12 cellular contexts compared by ENCODE assay signal in genomic region chr3:58164916-58165821, GRCh38. TPM values are rescaled to one million over a fixed set of nuclear protein-coding genes. Genes with fewer than 3 reads are reported as not detected.
DNase-seq lines count a peak whose midpoint lies in the region; ATAC-seq and TF ChIP-seq lines count a peak whose summit lies in the region.
"Had no signal": no experiment of that assay in that cellular context is flagged by ENCODE, and none has a peak within 500 bp of the region (broad histone marks: within the 10 kb centered on the region; RNA-seq: fewer than 3 reads in every experiment).

No MANE protein-coding gene starts in this region.

- H3K4me1 Mint-ChIP-seq in progenitor cell of endocrine pancreas (ENCODE audit: low read depth): peaks cover 18% of the 10 kb centered on the region
- H3K4me1 Mint-ChIP-seq in stimulated activated naive B cell treated with anti-CD40 and anti-IgM and Interleukin-4, amounts not matched to agents 10 μg/mL and 1 μg/mL and 100 μg/mL, for 72 hours: peaks cover 0 to 1% of the 10 kb centered on the region in 2 donors
- H3K4me1 Mint-ChIP-seq in T-helper 17 cell: peaks cover 2% of the 10 kb centered on the region
- H3K4me1 Mint-ChIP-seq: activated CD4-positive, alpha-beta T cell treated with anti-CD3 and anti-CD28 coated beads for 36 hours had no signal

- no peak overlapping the region for H3K4me3 ChIP-seq in HCT116 (replicated peaks in 1 of 2; ENCODE audit: low read depth in 1 of 2, low read length in 2 of 2)

- no peaks in the 10 kb centered on the region for H3K79me2 ChIP-seq in HCT116 (ENCODE audit: insufficient read depth, low read length)

- H3K27ac ChIP-seq in HCT116 (ENCODE audit: low read depth, low read length): no peak overlapping the region; the same call in 1 of the 2 replicates

- H3K4me3 Mint-ChIP-seq in progenitor cell of endocrine pancreas (ENCODE audit: low read depth) (no peak overlapping the region), T-helper 17 cell (no peak overlapping the region)
- no peak overlapping the region for H3K4me3 Mint-ChIP-seq in stimulated activated naive B cell treated with anti-CD40 and anti-IgM and Interleukin-4, amounts not matched to agents 10 μg/mL and 1 μg/mL and 100 μg/mL, for 72 hours
- H3K4me3 Mint-ChIP-seq: activated CD4-positive, alpha-beta T cell treated with anti-CD3 and anti-CD28 coated beads for 36 hours; naive thymus-derived CD8-positive, alpha-beta T cell had no signal

- POLR2A ChIA-PET in HCT116 (lab: Charles Lee): interaction anchor here (0.6 kb wide), 1 partner anchor 208 kb away, joined by 5 read pairs; no protein-coding TSS in a partner anchor

- RAD21 ChIA-PET in HCT116 (lab: Charles Lee; ENCODE audit: low non-redundant PET in 1 of 2, low total read pairs in 2 of 2, uncharacterized antibody in 2 of 2, unreplicated experiment in 2 of 2): no interaction called here

- CTCF ChIA-PET in HCT116 (lab: Charles Lee): interaction anchor here (0.6 to 3.3 kb wide), 4 partner anchors 9 to 82 kb away, joined by 3 to 19 read pairs (median 8); no protein-coding TSS in a partner anchor

- H3K4me1 ChIP-seq in HCT116 (ENCODE audit: control insufficient read depth in 1 of 2, insufficient read depth in 2 of 2, low read length in 2 of 2): peaks cover 47 to 68% of the 10 kb centered on the region in 2 experiments

- H3K27me3 ChIP-seq in HCT116 (ENCODE audit: insufficient read depth, low read length): no peaks in the 10 kb centered on the region

- no peaks in the 10 kb centered on the region for H3K9me3 ChIP-seq in HCT116 (ENCODE audit: control insufficient read depth in 1 of 2, insufficient read depth in 1 of 2, low read depth in 1 of 2, low read length in 2 of 2)
- no peaks in the 10 kb centered on the region for H3K9me3 ChIP-seq in T-helper 17 cell (ENCODE audit: control insufficient read depth, low read length, poor library complexity, severe bottlenecking)

- H3K9me3 Mint-ChIP-seq in progenitor cell of endocrine pancreas (ENCODE audit: low read depth): no peaks in the 10 kb centered on the region
- H3K9me3 Mint-ChIP-seq in stimulated activated naive B cell treated with anti-CD40 and anti-IgM and Interleukin-4, amounts not matched to agents 10 μg/mL and 1 μg/mL and 100 μg/mL, for 72 hours: peaks cover 3% of the 10 kb centered on the region in 2 donors
- H3K9me3 Mint-ChIP-seq: activated naive CD4-positive, alpha-beta T cell treated with anti-CD3 and anti-CD28 coated beads, Interleukin-2, amount 50 U/mL, for 72 hours; naive thymus-derived CD8-positive, alpha-beta T cell had no signal

- H2AFZ ChIP-seq in HCT116 (ENCODE audit: low read depth, low read length, poor library complexity, severe bottlenecking): no peak overlapping the region

- TF ChIP-seq RAD21 in HCT116 (IDR thresholded peaks at IDR 0.05; ENCODE audit: low read depth): no peak

- H4K20me1 ChIP-seq in HCT116 (ENCODE audit: insufficient read depth): no peaks in the 10 kb centered on the region

- H3K27ac Mint-ChIP-seq in progenitor cell of endocrine pancreas (peak overlapping the region; percentile 84), T-helper 17 cell (no peak overlapping the region)
- no peak overlapping the region for H3K27ac Mint-ChIP-seq in stimulated activated naive B cell treated with anti-CD40 and anti-IgM and Interleukin-4, amounts not matched to agents 10 μg/mL and 1 μg/mL and 100 μg/mL, for 72 hours
- H3K27ac Mint-ChIP-seq: activated CD4-positive, alpha-beta T cell treated with anti-CD3 and anti-CD28 coated beads for 36 hours had no signal

- H3K9ac ChIP-seq in HCT116 (ENCODE audit: low read length): no peak overlapping the region

- no peak for DNase-seq in HCT116 (ENCODE audit: low read depth, low spot score)
- peak; percentile 63 to 73 for DNase-seq in SHP77 (lab: John Stamatoyannopoulos, UW)
- DNase-seq in left ventricle myocardium superior: no peak
- no peak for DNase-seq in progenitor cell of endocrine pancreas (ENCODE audit: low spot score, unreplicated experiment)
- no peak for DNase-seq in stimulated activated CD4-positive, alpha-beta T cell treated with anti-CD3 and anti-CD28 coated beads, Interleukin-4, amount 100 ng/mL, for 4 hours
- DNase-seq in stimulated activated naive B cell treated with anti-CD40 and anti-IgM and Interleukin-4, amounts not matched to agents 10 μg/mL and 1 μg/mL and 100 μg/mL, for 72 hours: no peak
- no peak for DNase-seq in T-helper 17 cell
- DNase-seq: activated CD4-positive, alpha-beta T cell treated with anti-CD3 and anti-CD28 coated beads for 36 hours had no signal

- peaks cover 10 to 14% of the 10 kb centered on the region in 2 experiments; a peak in 3 of 4 replicates for H3K36me3 ChIP-seq in HCT116 (ENCODE audit: control insufficient read depth in 1 of 2, insufficient read depth in 2 of 2, low read length in 2 of 2)

- TF ChIP-seq POLR2A in HCT116 (IDR thresholded peaks at IDR 0.05; ENCODE audit: borderline replicate concordance, extremely low read depth, insufficient read depth, insufficient read length): no peak

- ATAC-seq in HCT116 (no peak), left ventricle myocardium superior (peak; percentile 30), HG02852 (IDR thresholded peaks at IDR 0.05; ENCODE audit: unreplicated experiment) (no peak), T-helper 17 cell (no peak)
- ATAC-seq in stimulated activated naive B cell treated with anti-CD40 and anti-IgM and Interleukin-4, amounts not matched to agents 10 μg/mL and 1 μg/mL and 100 μg/mL, for 72 hours (replicated peaks): no peak
- ATAC-seq: activated CD4-positive, alpha-beta T cell treated with anti-CD3 and anti-CD28 coated beads for 36 hours; activated naive CD4-positive, alpha-beta T cell treated with anti-CD3 and anti-CD28 coated beads, Interleukin-2, amount 50 U/mL, for 72 hours; naive thymus-derived CD8-positive, alpha-beta T cell had no signal

- peaks cover 35% of the 10 kb centered on the region for H3K36me3 Mint-ChIP-seq in progenitor cell of endocrine pancreas (ENCODE audit: insufficient read depth)
- peaks cover 20 to 30% of the 10 kb centered on the region in 2 donors for H3K36me3 Mint-ChIP-seq in stimulated activated naive B cell treated with anti-CD40 and anti-IgM and Interleukin-4, amounts not matched to agents 10 μg/mL and 1 μg/mL and 100 μg/mL, for 72 hours
- H3K36me3 Mint-ChIP-seq in T-helper 17 cell (ENCODE audit: low read depth): peaks cover 6% of the 10 kb centered on the region
- H3K36me3 Mint-ChIP-seq: activated naive CD4-positive, alpha-beta T cell treated with anti-CD3 and anti-CD28 coated beads, Interleukin-2, amount 50 U/mL, for 72 hours had no signal

- TF ChIP-seq CTCF in HCT116 (IDR thresholded peaks at IDR 0.05 in 2 of 3, conservative IDR thresholded peaks at IDR 0.05 in 1 of 3; ENCODE audit: borderline replicate concordance in 1 of 3, insufficient read depth in 1 of 3, low read depth in 2 of 3, low read length in 2 of 3): no peak
- no peak for TF ChIP-seq CTCF in progenitor cell of endocrine pancreas (IDR thresholded peaks at IDR 0.05; ENCODE audit: unreplicated experiment)

- no peaks in the 10 kb centered on the region for H3K9me2 ChIP-seq in HCT116 (ENCODE audit: insufficient read depth)

- no peaks in the 10 kb centered on the region for H3K27me3 Mint-ChIP-seq in progenitor cell of endocrine pancreas
- H3K27me3 Mint-ChIP-seq in stimulated activated naive B cell treated with anti-CD40 and anti-IgM and Interleukin-4, amounts not matched to agents 10 μg/mL and 1 μg/mL and 100 μg/mL, for 72 hours: no peaks in the 10 kb centered on the region
- H3K27me3 Mint-ChIP-seq in T-helper 17 cell: no peaks in the 10 kb centered on the region
- H3K27me3 Mint-ChIP-seq: activated CD4-positive, alpha-beta T cell treated with anti-CD3 and anti-CD28 coated beads for 36 hours; naive thymus-derived CD8-positive, alpha-beta T cell had no signal

- intact Hi-C loops in HCT116 (cut with micrococcal nuclease): loop anchor here (5.0 kb wide), 1 partner anchor 158 kb away; the partner anchor contains the start of gene FLNB
- intact Hi-C loops in left ventricle myocardium superior (cut with micrococcal nuclease): no loop called here

- no TSS peak for BruUV-seq in HCT116 (replicated peaks; lab: Mats Ljungman, UMichigan)

- H3K4me2 ChIP-seq in HCT116 (ENCODE audit: low read length): peak overlapping the region; percentile 27

TF ChIP-seq in HCT116, 20 proteins besides CTCF, POLR2A, EP300 and RAD21:
- TF ChIP-seq EZH2 (IDR thresholded peaks at IDR 0.05): no peak
- no peak for TF ChIP-seq SIN3A (IDR thresholded peaks at IDR 0.05; ENCODE audit: low read depth)
- TF ChIP-seq ZNF274 (IDR thresholded peaks at IDR 0.05; ENCODE audit: low read depth, low read length): no peak
- TF ChIP-seq ZFX (IDR thresholded peaks at IDR 0.05): no peak
- TF ChIP-seq EZH2phosphoT487 (IDR thresholded peaks at IDR 0.05; ENCODE audit: borderline replicate concordance): no peak

RNA-seq across cellular contexts. Expression of gene DNASE1L3, which starts 45.6 kb away (rescaled TPM):
- total RNA-seq in HCT116 (2021; ENCODE audit: unreplicated experiment) (not detected), left ventricle myocardium superior (1.9 TPM), progenitor cell of endocrine pancreas (not detected in 2 replicates), T-helper 17 cell (under 1 TPM in 1 of 2 donors, not detected in 1; 0.65 TPM)
- polyA plus RNA-seq in HCT116 (2012): not detected in 2 replicates
- total RNA-seq: activated CD4-positive, alpha-beta T cell treated with anti-CD3 and anti-CD28 coated beads for 36 hours; activated naive CD4-positive, alpha-beta T cell treated with anti-CD3 and anti-CD28 coated beads, Interleukin-2, amount 50 U/mL, for 72 hours; H4 had no signal
- polyA plus RNA-seq: naive thymus-derived CD8-positive, alpha-beta T cell had no signal

Comparison
In these comparisons a context has a peak if more than half of its experiments do, and no peak if none do; other contexts are left out.
1. DNase-seq: peak in SHP77 (2 of 2); none in HCT116 (single experiment), left ventricle myocardium superior (single experiment), progenitor cell of endocrine pancreas (single experiment), stimulated activated CD4-positive, alpha-beta T cell treated with anti-CD3 and anti-CD28 coated beads, Interleukin-4, amount 100 ng/mL, for 4 hours (0 of 2), stimulated activated naive B cell treated with anti-CD40 and anti-IgM and Interleukin-4, amounts not matched to agents 10 μg/mL and 1 μg/mL and 100 μg/mL, for 72 hours (single experiment) and T-helper 17 cell (0 of 3).